Comparison of ENCODE assay signal across 1 cellular context in the genomic region with DNA sequence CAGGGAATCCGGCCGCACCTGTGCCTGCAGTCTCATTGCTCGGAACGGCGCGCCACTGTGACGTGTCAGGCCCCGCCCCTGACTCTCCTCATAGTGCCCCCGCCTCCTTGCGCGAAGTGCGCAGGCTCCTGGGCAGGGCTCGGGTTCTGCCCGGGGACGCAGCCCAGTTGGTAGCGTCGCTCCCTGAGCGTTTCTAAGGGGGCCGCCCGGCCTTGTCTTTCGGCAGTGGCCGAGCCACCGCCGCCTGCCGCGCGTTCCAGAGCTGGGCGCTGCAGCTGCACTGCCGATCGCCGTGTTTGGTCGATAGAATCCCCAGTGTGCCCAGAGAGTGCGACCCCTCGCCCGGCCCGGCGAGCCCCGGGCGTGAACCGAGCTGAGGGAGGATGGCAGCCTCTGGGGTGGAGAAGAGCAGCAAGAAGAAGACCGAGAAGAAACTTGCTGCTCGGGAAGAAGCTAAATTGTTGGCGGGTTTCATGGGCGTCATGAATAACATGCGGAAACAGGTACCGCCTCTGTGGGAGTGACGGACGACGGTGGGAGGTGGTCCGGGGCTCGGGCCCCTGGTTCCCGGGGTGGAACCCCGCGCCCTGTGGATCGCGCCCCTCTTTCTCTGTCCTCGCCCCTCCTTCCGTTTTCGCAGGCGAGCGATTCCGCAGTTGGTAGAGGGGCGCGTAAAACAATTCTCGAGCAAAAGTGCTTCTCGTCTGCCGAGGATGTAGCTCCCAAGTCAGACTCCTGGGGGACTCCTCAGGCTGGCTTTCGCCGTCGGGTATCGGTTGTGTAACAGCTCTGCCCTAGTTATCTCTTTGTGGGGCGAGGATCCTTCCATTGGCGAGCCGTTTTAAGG.
TF ChIP-seq lines count a peak whose summit lies in the region.

A gene with protein sequence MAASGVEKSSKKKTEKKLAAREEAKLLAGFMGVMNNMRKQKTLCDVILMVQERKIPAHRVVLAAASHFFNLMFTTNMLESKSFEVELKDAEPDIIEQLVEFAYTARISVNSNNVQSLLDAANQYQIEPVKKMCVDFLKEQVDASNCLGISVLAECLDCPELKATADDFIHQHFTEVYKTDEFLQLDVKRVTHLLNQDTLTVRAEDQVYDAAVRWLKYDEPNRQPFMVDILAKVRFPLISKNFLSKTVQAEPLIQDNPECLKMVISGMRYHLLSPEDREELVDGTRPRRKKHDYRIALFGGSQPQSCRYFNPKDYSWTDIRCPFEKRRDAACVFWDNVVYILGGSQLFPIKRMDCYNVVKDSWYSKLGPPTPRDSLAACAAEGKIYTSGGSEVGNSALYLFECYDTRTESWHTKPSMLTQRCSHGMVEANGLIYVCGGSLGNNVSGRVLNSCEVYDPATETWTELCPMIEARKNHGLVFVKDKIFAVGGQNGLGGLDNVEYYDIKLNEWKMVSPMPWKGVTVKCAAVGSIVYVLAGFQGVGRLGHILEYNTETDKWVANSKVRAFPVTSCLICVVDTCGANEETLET (plus strand): TSS at position 142 of the 847 bp plus-strand sequence. CDS start 242 bp downstream, at position 384.

TF ChIP-seq in HepG2, 621 proteins besides CTCF, POLR2A, EP300 and RAD21 (continued from another document and continues in another):
- TF ChIP-seq, protein P1, sequence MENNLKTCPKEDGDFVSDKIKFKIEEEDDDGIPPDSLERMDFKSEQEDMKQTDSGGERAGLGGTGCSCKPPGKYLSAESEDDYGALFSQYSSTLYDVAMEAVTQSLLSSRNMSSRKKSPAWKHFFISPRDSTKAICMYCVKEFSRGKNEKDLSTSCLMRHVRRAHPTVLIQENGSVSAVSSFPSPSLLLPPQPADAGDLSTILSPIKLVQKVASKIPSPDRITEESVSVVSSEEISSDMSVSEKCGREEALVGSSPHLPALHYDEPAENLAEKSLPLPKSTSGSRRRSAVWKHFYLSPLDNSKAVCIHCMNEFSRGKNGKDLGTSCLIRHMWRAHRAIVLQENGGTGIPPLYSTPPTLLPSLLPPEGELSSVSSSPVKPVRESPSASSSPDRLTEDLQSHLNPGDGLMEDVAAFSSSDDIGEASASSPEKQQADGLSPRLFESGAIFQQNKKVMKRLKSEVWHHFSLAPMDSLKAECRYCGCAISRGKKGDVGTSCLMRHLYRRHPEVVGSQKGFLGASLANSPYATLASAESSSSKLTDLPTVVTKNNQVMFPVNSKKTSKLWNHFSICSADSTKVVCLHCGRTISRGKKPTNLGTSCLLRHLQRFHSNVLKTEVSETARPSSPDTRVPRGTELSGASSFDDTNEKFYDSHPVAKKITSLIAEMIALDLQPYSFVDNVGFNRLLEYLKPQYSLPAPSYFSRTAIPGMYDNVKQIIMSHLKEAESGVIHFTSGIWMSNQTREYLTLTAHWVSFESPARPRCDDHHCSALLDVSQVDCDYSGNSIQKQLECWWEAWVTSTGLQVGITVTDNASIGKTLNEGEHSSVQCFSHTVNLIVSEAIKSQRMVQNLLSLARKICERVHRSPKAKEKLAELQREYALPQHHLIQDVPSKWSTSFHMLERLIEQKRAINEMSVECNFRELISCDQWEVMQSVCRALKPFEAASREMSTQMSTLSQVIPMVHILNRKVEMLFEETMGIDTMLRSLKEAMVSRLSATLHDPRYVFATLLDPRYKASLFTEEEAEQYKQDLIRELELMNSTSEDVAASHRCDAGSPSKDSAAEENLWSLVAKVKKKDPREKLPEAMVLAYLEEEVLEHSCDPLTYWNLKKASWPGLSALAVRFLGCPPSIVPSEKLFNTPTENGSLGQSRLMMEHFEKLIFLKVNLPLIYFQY (CRISPR knock-in tag; IDR thresholded peaks at IDR 0.05; ENCODE audit: borderline replicate concordance), result peak; percentile 60; the same call in 1 of the 2 replicates
- no peak for TF ChIP-seq PTBP1 (IDR thresholded peaks at IDR 0.05; ENCODE audit: low read depth, low read length, poor library complexity, severe bottlenecking)
- TF ChIP-seq, protein P2, sequence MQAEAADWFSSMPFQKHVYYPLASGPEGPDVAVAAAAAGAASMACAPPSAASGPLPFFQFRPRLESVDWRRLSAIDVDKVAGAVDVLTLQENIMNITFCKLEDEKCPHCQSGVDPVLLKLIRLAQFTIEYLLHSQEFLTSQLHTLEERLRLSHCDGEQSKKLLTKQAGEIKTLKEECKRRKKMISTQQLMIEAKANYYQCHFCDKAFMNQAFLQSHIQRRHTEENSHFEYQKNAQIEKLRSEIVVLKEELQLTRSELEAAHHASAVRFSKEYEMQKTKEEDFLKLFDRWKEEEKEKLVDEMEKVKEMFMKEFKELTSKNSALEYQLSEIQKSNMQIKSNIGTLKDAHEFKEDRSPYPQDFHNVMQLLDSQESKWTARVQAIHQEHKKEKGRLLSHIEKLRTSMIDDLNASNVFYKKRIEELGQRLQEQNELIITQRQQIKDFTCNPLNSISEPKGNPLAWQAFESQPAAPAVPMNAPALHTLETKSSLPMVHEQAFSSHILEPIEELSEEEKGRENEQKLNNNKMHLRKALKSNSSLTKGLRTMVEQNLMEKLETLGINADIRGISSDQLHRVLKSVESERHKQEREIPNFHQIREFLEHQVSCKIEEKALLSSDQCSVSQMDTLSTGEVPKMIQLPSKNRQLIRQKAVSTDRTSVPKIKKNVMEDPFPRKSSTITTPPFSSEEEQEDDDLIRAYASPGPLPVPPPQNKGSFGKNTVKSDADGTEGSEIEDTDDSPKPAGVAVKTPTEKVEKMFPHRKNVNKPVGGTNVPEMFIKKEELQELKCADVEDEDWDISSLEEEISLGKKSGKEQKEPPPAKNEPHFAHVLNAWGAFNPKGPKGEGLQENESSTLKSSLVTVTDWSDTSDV (CRISPR knock-in tag; IDR thresholded peaks at IDR 0.05), result no peak
- TF ChIP-seq, protein P3, sequence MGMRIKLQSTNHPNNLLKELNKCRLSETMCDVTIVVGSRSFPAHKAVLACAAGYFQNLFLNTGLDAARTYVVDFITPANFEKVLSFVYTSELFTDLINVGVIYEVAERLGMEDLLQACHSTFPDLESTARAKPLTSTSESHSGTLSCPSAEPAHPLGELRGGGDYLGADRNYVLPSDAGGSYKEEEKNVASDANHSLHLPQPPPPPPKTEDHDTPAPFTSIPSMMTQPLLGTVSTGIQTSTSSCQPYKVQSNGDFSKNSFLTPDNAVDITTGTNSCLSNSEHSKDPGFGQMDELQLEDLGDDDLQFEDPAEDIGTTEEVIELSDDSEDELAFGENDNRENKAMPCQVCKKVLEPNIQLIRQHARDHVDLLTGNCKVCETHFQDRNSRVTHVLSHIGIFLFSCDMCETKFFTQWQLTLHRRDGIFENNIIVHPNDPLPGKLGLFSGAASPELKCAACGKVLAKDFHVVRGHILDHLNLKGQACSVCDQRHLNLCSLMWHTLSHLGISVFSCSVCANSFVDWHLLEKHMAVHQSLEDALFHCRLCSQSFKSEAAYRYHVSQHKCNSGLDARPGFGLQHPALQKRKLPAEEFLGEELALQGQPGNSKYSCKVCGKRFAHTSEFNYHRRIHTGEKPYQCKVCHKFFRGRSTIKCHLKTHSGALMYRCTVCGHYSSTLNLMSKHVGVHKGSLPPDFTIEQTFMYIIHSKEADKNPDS (CRISPR knock-in tag; IDR thresholded peaks at IDR 0.05), result peak; percentile 84; the same call in 1 of the 2 replicates
- TF ChIP-seq ZNF761 (CRISPR knock-in tag; conservative IDR thresholded peaks at IDR 0.05), result 0 out of 2 replicates have a peak, but pooled peaks have one; percentile 36
- TF ChIP-seq CHD4 (IDR thresholded peaks at IDR 0.05; ENCODE audit: borderline replicate concordance, low read length), result no peak
- no peak for TF ChIP-seq CBX1 (IDR thresholded peaks at IDR 0.05; ENCODE audit: low read depth)
- peak; percentile 57; the same call in 1 of the 2 replicates for TF ChIP-seq ZNF747 (CRISPR knock-in tag; IDR thresholded peaks at IDR 0.05; ENCODE audit: borderline replicate concordance)
- TF ChIP-seq NR3C1 (CRISPR knock-in tag; IDR thresholded peaks at IDR 0.05), result no peak
- peak; percentile 72 for TF ChIP-seq ZNF780A (CRISPR knock-in tag; IDR thresholded peaks at IDR 0.05)
- no peak for TF ChIP-seq SIX1 (CRISPR knock-in tag; IDR thresholded peaks at IDR 0.05; ENCODE audit: borderline replicate concordance)
- TF ChIP-seq, protein P4, sequence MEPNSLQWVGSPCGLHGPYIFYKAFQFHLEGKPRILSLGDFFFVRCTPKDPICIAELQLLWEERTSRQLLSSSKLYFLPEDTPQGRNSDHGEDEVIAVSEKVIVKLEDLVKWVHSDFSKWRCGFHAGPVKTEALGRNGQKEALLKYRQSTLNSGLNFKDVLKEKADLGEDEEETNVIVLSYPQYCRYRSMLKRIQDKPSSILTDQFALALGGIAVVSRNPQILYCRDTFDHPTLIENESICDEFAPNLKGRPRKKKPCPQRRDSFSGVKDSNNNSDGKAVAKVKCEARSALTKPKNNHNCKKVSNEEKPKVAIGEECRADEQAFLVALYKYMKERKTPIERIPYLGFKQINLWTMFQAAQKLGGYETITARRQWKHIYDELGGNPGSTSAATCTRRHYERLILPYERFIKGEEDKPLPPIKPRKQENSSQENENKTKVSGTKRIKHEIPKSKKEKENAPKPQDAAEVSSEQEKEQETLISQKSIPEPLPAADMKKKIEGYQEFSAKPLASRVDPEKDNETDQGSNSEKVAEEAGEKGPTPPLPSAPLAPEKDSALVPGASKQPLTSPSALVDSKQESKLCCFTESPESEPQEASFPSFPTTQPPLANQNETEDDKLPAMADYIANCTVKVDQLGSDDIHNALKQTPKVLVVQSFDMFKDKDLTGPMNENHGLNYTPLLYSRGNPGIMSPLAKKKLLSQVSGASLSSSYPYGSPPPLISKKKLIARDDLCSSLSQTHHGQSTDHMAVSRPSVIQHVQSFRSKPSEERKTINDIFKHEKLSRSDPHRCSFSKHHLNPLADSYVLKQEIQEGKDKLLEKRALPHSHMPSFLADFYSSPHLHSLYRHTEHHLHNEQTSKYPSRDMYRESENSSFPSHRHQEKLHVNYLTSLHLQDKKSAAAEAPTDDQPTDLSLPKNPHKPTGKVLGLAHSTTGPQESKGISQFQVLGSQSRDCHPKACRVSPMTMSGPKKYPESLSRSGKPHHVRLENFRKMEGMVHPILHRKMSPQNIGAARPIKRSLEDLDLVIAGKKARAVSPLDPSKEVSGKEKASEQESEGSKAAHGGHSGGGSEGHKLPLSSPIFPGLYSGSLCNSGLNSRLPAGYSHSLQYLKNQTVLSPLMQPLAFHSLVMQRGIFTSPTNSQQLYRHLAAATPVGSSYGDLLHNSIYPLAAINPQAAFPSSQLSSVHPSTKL (CRISPR knock-in tag; IDR thresholded peaks at IDR 0.05), result no peak; the same call in none of the 2 replicates
- 0 out of 2 replicates have a peak, but pooled peaks have one; percentile 46 for TF ChIP-seq ZNF160 (CRISPR knock-in tag; IDR thresholded peaks at IDR 0.05)
- TF ChIP-seq, protein P5, sequence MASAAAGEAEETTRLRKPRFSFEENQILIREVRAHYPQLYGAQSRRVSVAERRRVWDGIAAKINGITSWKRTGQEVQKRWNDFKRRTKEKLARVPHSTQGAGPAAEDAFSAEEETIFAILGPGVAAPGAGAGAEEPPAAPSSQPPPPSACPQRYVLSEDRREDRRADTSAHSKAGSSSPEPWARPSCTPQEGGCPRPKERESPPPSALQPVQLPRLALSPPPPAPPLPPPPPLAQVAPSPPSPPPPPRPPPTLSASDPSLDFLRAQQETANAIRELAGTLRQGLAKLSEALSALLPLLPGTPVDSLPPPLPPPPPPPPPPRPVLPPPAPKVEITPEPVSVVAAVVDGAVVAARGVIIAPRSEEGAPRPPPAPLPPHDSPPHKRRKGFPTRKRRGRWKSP (CRISPR knock-in tag; IDR thresholded peaks at IDR 0.05), result peak; percentile 82
- TF ChIP-seq RFX1 (IDR thresholded peaks at IDR 0.05), result no peak
- peak; percentile 67; the same call in 1 of the 2 replicates for TF ChIP-seq MIER3 (CRISPR knock-in tag; IDR thresholded peaks at IDR 0.05; ENCODE audit: borderline replicate concordance)
- TF ChIP-seq ZNF589 (CRISPR knock-in tag; conservative IDR thresholded peaks at IDR 0.05), result 0 out of 2 replicates have a peak, but pooled peaks have one; percentile 39
- TF ChIP-seq, protein P6, sequence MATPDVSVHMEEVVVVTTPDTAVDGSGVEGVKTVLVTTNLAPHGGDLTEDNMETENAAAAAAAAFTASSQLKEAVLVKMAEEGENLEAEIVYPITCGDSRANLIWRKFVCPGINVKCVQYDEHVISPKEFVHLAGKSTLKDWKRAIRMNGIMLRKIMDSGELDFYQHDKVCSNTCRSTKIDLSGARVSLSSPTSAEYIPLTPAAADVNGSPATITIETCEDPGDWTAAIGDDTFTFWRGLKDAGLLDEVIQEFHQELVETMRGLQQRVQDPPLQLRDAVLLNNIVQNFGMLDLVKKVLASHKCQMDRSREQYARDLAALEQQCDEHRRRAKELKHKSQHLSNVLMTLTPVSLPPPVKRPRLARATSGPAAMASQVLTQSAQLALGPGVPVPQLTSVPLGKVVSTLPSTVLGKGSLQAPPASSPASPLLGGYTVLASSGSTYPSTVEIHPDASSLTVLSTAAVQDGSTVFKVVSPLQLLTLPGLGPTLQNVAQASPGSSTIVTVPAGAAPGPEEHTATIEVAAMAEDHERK (CRISPR knock-in tag; IDR thresholded peaks at IDR 0.05; ENCODE audit: low read depth), result no peak
- peak; percentile 58; the same call in 1 of the 2 replicates for TF ChIP-seq YEATS2 (CRISPR knock-in tag; IDR thresholded peaks at IDR 0.05; ENCODE audit: borderline replicate concordance)
- TF ChIP-seq THYN1 (CRISPR knock-in tag; IDR thresholded peaks at IDR 0.05; ENCODE audit: borderline replicate concordance, low read depth), result no peak
- TF ChIP-seq SCMH1 (CRISPR knock-in tag; IDR thresholded peaks at IDR 0.05; ENCODE audit: borderline replicate concordance), result no peak
- TF ChIP-seq ZNF749 (CRISPR knock-in tag; IDR thresholded peaks at IDR 0.05; ENCODE audit: borderline replicate concordance), result peak; percentile 77; the same call in 1 of the 2 replicates
- TF ChIP-seq MAZ (IDR thresholded peaks at IDR 0.05; ENCODE audit: borderline replicate concordance, low read depth, low read length), result peak; percentile 97
- peak; percentile 92 for TF ChIP-seq MAZ (CRISPR knock-in tag; IDR thresholded peaks at IDR 0.05; ENCODE audit: low read depth)
- peak; percentile 80; the same call in 1 of the 2 replicates for TF ChIP-seq ZNF598 (CRISPR knock-in tag; IDR thresholded peaks at IDR 0.05; ENCODE audit: borderline replicate concordance)
- TF ChIP-seq, protein P7, sequence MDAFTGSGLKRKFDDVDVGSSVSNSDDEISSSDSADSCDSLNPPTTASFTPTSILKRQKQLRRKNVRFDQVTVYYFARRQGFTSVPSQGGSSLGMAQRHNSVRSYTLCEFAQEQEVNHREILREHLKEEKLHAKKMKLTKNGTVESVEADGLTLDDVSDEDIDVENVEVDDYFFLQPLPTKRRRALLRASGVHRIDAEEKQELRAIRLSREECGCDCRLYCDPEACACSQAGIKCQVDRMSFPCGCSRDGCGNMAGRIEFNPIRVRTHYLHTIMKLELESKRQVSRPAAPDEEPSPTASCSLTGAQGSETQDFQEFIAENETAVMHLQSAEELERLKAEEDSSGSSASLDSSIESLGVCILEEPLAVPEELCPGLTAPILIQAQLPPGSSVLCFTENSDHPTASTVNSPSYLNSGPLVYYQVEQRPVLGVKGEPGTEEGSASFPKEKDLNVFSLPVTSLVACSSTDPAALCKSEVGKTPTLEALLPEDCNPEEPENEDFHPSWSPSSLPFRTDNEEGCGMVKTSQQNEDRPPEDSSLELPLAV (CRISPR knock-in tag; conservative IDR thresholded peaks at IDR 0.05; ENCODE audit: low read depth), result no peak
- TF ChIP-seq, protein P8, sequence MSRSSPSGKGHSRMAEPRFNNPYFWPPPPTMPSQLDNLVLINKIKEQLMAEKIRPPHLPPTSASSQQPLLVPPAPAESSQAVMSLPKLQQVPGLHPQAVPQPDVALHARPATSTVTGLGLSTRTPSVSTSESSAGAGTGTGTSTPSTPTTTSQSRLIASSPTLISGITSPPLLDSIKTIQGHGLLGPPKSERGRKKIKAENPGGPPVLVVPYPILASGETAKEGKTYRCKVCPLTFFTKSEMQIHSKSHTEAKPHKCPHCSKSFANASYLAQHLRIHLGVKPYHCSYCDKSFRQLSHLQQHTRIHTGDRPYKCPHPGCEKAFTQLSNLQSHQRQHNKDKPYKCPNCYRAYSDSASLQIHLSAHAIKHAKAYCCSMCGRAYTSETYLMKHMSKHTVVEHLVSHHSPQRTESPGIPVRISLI (CRISPR knock-in tag; IDR thresholded peaks at IDR 0.05; ENCODE audit: borderline replicate concordance), result no peak
- TF ChIP-seq, protein P9, sequence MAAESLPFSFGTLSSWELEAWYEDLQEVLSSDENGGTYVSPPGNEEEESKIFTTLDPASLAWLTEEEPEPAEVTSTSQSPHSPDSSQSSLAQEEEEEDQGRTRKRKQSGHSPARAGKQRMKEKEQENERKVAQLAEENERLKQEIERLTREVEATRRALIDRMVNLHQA (CRISPR knock-in tag; IDR thresholded peaks at IDR 0.05), result no peak
